1 cellular context compared by ENCODE assay signal in genomic region chr16:66028505-66029216, GRCh38.
TF ChIP-seq lines count a peak whose summit lies in the region.

No MANE protein-coding gene starts in this region.

TF ChIP-seq in IMR-90, 13 proteins besides CTCF, POLR2A, EP300 and RAD21 (continued from another document):
- TF ChIP-seq USF2 (IDR thresholded peaks at IDR 0.05; ENCODE audit: low read depth, low read length) (no peak), CHD1 (IDR thresholded peaks at IDR 0.05; ENCODE audit: low read depth, low read length) (no peak)
